Comparison of ENCODE assay signal across 1 cellular context in genomic region chr7:12517451-12517850, GRCh38.
TF ChIP-seq lines count a peak whose summit lies in the region.

No MANE protein-coding gene starts in this region.

TF ChIP-seq in K562, 482 proteins besides CTCF, POLR2A, EP300 and RAD21 (continued from another document):
- TF ChIP-seq MGA (IDR thresholded peaks at IDR 0.05) (no peak), HNRNPLL (IDR thresholded peaks at IDR 0.05; ENCODE audit: low read depth, low read length, poor library complexity, severe bottlenecking) (no peak), JUND (IDR thresholded peaks at IDR 0.05; ENCODE audit: borderline replicate concordance, low read depth, low read length) (no peak), JUND (tag; IDR thresholded peaks at IDR 0.05; ENCODE audit: borderline replicate concordance, low read depth, low read length) (no peak), ZBTB26 (CRISPR knock-in tag; IDR thresholded peaks at IDR 0.05) (no peak)
